Comparison of ENCODE assay signal across 8 cellular contexts in the genomic region with DNA sequence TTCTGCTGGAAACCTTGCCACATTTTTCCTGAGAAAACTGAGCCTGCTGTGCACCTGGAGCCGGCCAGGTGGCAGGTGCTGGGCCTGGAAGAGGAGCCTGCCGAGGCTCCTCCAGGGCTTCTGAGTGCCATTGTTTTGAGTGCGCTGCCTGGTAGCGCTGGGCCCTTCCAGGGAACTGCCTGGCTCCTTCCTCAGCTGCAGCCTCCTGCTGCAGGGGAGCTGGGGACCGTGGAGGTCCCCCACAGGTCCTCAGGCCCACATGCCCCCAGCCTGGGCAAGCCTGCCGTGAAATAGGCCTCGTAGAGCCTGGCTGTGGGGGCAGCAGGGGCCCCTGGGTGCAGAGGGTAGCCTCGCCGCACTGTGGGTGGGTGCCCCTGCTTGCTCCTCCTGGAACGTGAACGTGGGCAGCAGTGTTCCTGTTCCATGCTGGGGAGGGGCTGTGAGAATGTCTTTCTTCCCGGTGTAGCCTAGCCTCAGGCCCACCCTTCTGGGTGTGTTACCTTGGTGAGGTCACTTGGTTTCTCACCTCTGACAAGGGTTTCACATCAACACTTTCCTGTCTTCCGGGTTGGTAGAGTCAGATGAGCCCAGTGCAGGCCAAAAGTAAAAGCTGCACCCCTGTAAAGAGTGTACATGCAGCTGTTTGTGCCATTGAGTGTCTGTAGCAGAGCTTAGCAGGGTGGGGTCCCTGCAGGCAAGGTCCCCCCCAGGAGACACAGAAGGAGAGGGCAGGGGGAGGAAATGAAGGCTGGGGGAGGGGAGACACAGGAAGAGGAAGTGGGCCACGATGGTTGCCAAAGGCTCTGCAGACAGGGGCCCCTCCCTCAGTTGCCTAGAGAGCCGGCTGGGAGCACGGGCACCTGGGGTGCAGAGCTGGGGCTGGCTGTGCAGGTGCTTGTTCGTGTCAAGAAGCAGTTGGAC. TPM values are rescaled to one million over a fixed set of nuclear protein-coding genes. Genes with fewer than 3 reads are reported as not detected.
A peak's percentile ranks its signal among the peaks of the same experiment; 100 is the strongest.
DNase-seq lines count a peak whose midpoint lies in the region; ATAC-seq and TF ChIP-seq lines count a peak whose summit lies in the region.

No MANE protein-coding gene starts in this region.

- in situ Hi-C loops in GM13977 (cut with MboI; ENCODE audit: low pct_unique_long_range_greater_than_20kb, low sequenced_read_pairs, unreplicated experiment) = no loop called here

- peak overlapping the region; percentile 98 for H3K27ac ChIP-seq in MM.1S (ENCODE audit: low read length)

- peak overlapping the region; percentile 76 for H3K9ac ChIP-seq in MM.1S (ENCODE audit: low read length)

- H3K9me2 ChIP-seq in MM.1S (replicated peaks; ENCODE audit: insufficient read depth, low read length) = no peaks in the 10 kb centered on the region

- TF ChIP-seq CTCF in GM13977 (IDR thresholded peaks at IDR 0.05; ENCODE audit: extremely low read depth, insufficient read depth, missing control alignments) (no peak), MM.1S (IDR thresholded peaks at IDR 0.05; ENCODE audit: low read length) (no peak), brain (conservative IDR thresholded peaks at IDR 0.05) (no peak), natural killer cell (IDR thresholded peaks at IDR 0.05) (no peak), HFFc6 (IDR thresholded peaks at IDR 0.05) (no peak)

- H3K4me1 ChIP-seq in MM.1S (ENCODE audit: low read length) = peaks cover 96% of the 10 kb centered on the region

- H3F3A ChIP-seq in MM.1S (ENCODE audit: insufficient read depth, low read length) = peaks cover 83% of the 10 kb centered on the region

- peak overlapping the region; percentile 81 for H3K4me3 Mint-ChIP-seq in T-helper 1 cell treated with Interleukin-12 subunit alpha and Interleukin-12 subunit beta and Interleukin-4 antibody, amounts not matched to agents 30 μg/mL and 1 μg/mL, for 36 hours
- peak overlapping the region in 2 of 5 experiments; percentile 23 to 37 for H3K4me3 Mint-ChIP-seq in brain
- peak overlapping the region; percentile 89 for H3K4me3 Mint-ChIP-seq in natural killer cell
- H3K4me3 Mint-ChIP-seq in HFFc6 = no peak overlapping the region

- H3K27me3 ChIP-seq in MM.1S (replicated peaks; ENCODE audit: insufficient read depth, low read length) = no peaks in the 10 kb centered on the region

- peaks cover 97% of the 10 kb centered on the region for H3K79me2 ChIP-seq in MM.1S (ENCODE audit: low read length)

- intact Hi-C loops in natural killer cell (cut with micrococcal nuclease) = loop anchor here (1.0 to 10.0 kb wide), 5 partner anchors 8 to 366 kb away; partner anchors contain the start of genes KLF13 and MTMR10

- H3K9me3 ChIP-seq in MM.1S (replicated peaks; ENCODE audit: insufficient read depth, low read length) = no peaks in the 10 kb centered on the region

- H3K4me3 ChIP-seq in MM.1S (ENCODE audit: low read length) = peak overlapping the region; percentile 42

- H3K4me2 ChIP-seq in MM.1S (ENCODE audit: low read depth, low read length) = peak overlapping the region; percentile 95

- H3K9me3 Mint-ChIP-seq in T-helper 1 cell treated with Interleukin-12 subunit alpha and Interleukin-12 subunit beta and Interleukin-4 antibody, amounts not matched to agents 30 μg/mL and 1 μg/mL, for 36 hours = no peaks in the 10 kb centered on the region
- H3K9me3 Mint-ChIP-seq in brain (no peaks in the 10 kb centered on the region), natural killer cell (no peaks in the 10 kb centered on the region), HFFc6 (no peaks in the 10 kb centered on the region)

- H3K36me3 Mint-ChIP-seq in T-helper 1 cell treated with Interleukin-12 subunit alpha and Interleukin-12 subunit beta and Interleukin-4 antibody, amounts not matched to agents 30 μg/mL and 1 μg/mL, for 36 hours (ENCODE audit: low read depth) = peaks cover 30% of the 10 kb centered on the region
- H3K36me3 Mint-ChIP-seq in brain (peaks cover 11% of the 10 kb centered on the region), natural killer cell (no peaks in the 10 kb centered on the region), HFFc6 (ENCODE audit: low read depth) (0 out of 2 replicates have a peak, but pooled peaks cover 4% of the 10 kb centered on the region)

- peaks cover 86% of the 10 kb centered on the region for H3K4me1 Mint-ChIP-seq in T-helper 1 cell treated with Interleukin-12 subunit alpha and Interleukin-12 subunit beta and Interleukin-4 antibody, amounts not matched to agents 30 μg/mL and 1 μg/mL, for 36 hours (ENCODE audit: low read depth)
- H3K4me1 Mint-ChIP-seq in brain (peaks cover 100% of the 10 kb centered on the region), natural killer cell (peaks cover 90 to 99% of the 10 kb centered on the region in 2 donors), HFFc6 (ENCODE audit: low read depth) (peaks cover 58% of the 10 kb centered on the region)

- H3K27me3 Mint-ChIP-seq in T-helper 1 cell treated with Interleukin-12 subunit alpha and Interleukin-12 subunit beta and Interleukin-4 antibody, amounts not matched to agents 30 μg/mL and 1 μg/mL, for 36 hours (ENCODE audit: low read depth) = no peaks in the 10 kb centered on the region
- H3K27me3 Mint-ChIP-seq in brain (no peaks in the 10 kb centered on the region), natural killer cell (ENCODE audit: low read depth in 2 of 2) (no peaks in the 10 kb centered on the region), HFFc6 (ENCODE audit: insufficient read depth) (peaks cover 2% of the 10 kb centered on the region; the same call in 1 of the 2 replicates)

- no peaks in the 10 kb centered on the region for H3K36me3 ChIP-seq in MM.1S (replicated peaks; ENCODE audit: insufficient read depth, low read length)

- DNase-seq in GM13977 (ENCODE audit: low spot score) = peak; percentile 79
- peak; percentile 89 for DNase-seq in MM.1S
- peak; percentile 54 for DNase-seq in natural killer cell
- DNase-seq in RKO (ENCODE audit: low spot score) = no peak
- DNase-seq in HFFc6 = no peak

- H4K20me1 ChIP-seq in MM.1S (ENCODE audit: insufficient read depth, low read length) = no peaks in the 10 kb centered on the region

- ATAC-seq in GM21825 (IDR thresholded peaks at IDR 0.05; ENCODE audit: unreplicated experiment) (peak; percentile 62), natural killer cell (peak; percentile 73 to 87 (median 76))

- peak overlapping the region; percentile 98 for H3K27ac Mint-ChIP-seq in T-helper 1 cell treated with Interleukin-12 subunit alpha and Interleukin-12 subunit beta and Interleukin-4 antibody, amounts not matched to agents 30 μg/mL and 1 μg/mL, for 36 hours
- H3K27ac Mint-ChIP-seq in brain (peak overlapping the region in 4 of 5 experiments; percentile 53 to 91 (median 77)), natural killer cell (peak overlapping the region; percentile 88 to 96), HFFc6 (no peak overlapping the region)

- no peak overlapping the region for H2AFZ ChIP-seq in MM.1S (ENCODE audit: low read length)

RNA-seq across cellular contexts. Expression of gene KLF13, which starts 34.5 kb away (rescaled TPM):
- polyA plus RNA-seq in brain (ENCODE audit: insufficient read depth, low read depth, low replicate concordance) = 88.5 TPM
- 100 to 1,000 TPM; 277 to 328 (median 300) TPM for total RNA-seq in natural killer cell
- total RNA-seq in HFFc6 (2021; fragmentation: NEBNext Ultra II Directional; extraction: Animal tissue kit (Norgen Biotek cat#: 25700)) = 10 to 100 TPM; 22.5 to 29.1 (median 23.5) TPM

Comparison
In these comparisons a context has a peak if more than half of its experiments do, and no peak if none do; other contexts are left out.
1. DNase-seq: peak in GM13977 (single experiment), MM.1S (single experiment) and natural killer cell (single experiment); none in RKO (single experiment) and HFFc6 (single experiment).
2. RNA of gene KLF13, which starts 34.5 kb away (total RNA-seq): 277 to 328 TPM in natural killer cell; 22.5 to 29.1 TPM in HFFc6; every median in the first group is over 4 times any median in the second.